ENCODE assay signal across 17 cellular contexts in genomic region chr4:153934689-153935017, GRCh38.
DNase-seq lines count a peak whose midpoint lies in the region; ATAC-seq and TF ChIP-seq lines count a peak whose summit lies in the region.
"Had no signal": no experiment of that assay in that cellular context is flagged by ENCODE, and none has a peak within 500 bp of the region (broad histone marks: within the 10 kb centered on the region; RNA-seq: fewer than 3 reads in every experiment).

No MANE protein-coding gene starts in this region.

- no peaks in the 10 kb centered on the region for H4K20me1 ChIP-seq in Karpas-422 (ENCODE audit: insufficient read depth, low read depth, low read length)
- H4K20me1 ChIP-seq in mammary epithelial cell (ENCODE audit: insufficient read depth, low read length), result no peaks in the 10 kb centered on the region

- H3K36me3 ChIP-seq in Karpas-422 (ENCODE audit: insufficient read depth, low read length) (no peaks in the 10 kb centered on the region), mammary epithelial cell (ENCODE audit: insufficient read depth, low read length) (no peaks in the 10 kb centered on the region), mucosa of rectum (ENCODE audit: control insufficient read depth in 2 of 2, insufficient read depth in 2 of 2, low read length in 2 of 2) (no peaks in the 10 kb centered on the region), testis (ENCODE audit: low read depth, missing control alignments) (no peaks in the 10 kb centered on the region)
- H3K36me3 ChIP-seq: heart right ventricle had no signal

- no peak overlapping the region for H3K4me3 ChIP-seq in Karpas-422 (ENCODE audit: low read length)
- no peak overlapping the region for H3K4me3 ChIP-seq in mammary epithelial cell (replicated peaks in 1 of 3; ENCODE audit: insufficient read depth in 1 of 3, low read depth in 2 of 3, low read length in 3 of 3)
- H3K4me3 ChIP-seq in mucosa of rectum (ENCODE audit: low read length in 2 of 2), result no peak overlapping the region
- no peak overlapping the region for H3K4me3 ChIP-seq in testis
- H3K4me3 ChIP-seq: heart right ventricle had no signal

- H3K79me2 ChIP-seq in Karpas-422 (ENCODE audit: low read length) (no peaks in the 10 kb centered on the region), mammary epithelial cell (ENCODE audit: insufficient read depth, low read length) (no peaks in the 10 kb centered on the region)

- H3K9me3 ChIP-seq in Karpas-422 (ENCODE audit: low read length) (no peaks in the 10 kb centered on the region), mammary epithelial cell (replicated peaks; ENCODE audit: insufficient read depth, low read length) (no peaks in the 10 kb centered on the region), mucosa of rectum (ENCODE audit: control insufficient read depth in 2 of 2, low read length in 2 of 2) (no peaks in the 10 kb centered on the region), testis (no peaks in the 10 kb centered on the region)
- H3K9me3 ChIP-seq: heart right ventricle had no signal

- BruUV-seq in mammary epithelial cell (replicated peaks; lab: Mats Ljungman, UMichigan), result no TSS peak

- no peak for DNase-seq in Karpas-422
- DNase-seq in mammary epithelial cell, result no peak
- no peak for DNase-seq in testis
- DNase-seq in posterior vena cava (ENCODE audit: low spot score), result no peak
- DNase-seq: activated CD4-positive, alpha-beta T cell treated with anti-CD3 and anti-CD28 coated beads for 4 hours; central memory CD4-positive, alpha-beta T cell; heart right ventricle; NCI-H187; NCI-H526 treated with DMSO at 0.1 percent for 48 hours; small intestine; stimulated activated naive CD8-positive, alpha-beta T cell treated with anti-CD3 and anti-CD28 coated beads, Interleukin-15, Interleukin-2, amounts not matched to agents 100 U/mL and 50 U/mL, for 24 hours; T-helper 9 cell had no signal

- intact Hi-C loops in mammary epithelial cell (cut with micrococcal nuclease), result no loop called here
- intact Hi-C loops in testis (cut with DNase I; ENCODE audit: low total_unique reads), result no loop called here
- intact Hi-C loops in posterior vena cava (cut with DNase I), result no loop called here

- H3K9me2 ChIP-seq in Karpas-422 (replicated peaks; ENCODE audit: insufficient read depth, low read length), result no peaks in the 10 kb centered on the region

- TF ChIP-seq CTCF in mammary epithelial cell (conservative IDR thresholded peaks at IDR 0.05 in 1 of 2, IDR thresholded peaks at IDR 0.05 in 1 of 2; ENCODE audit: extremely low read depth in 1 of 2, insufficient read depth in 1 of 2, low read depth in 1 of 2, low read length in 2 of 2), result no peak
- TF ChIP-seq CTCF in testis (IDR thresholded peaks at IDR 0.05), result no peak

- dilution Hi-C loops in mammary epithelial cell (cut with HindIII; ENCODE audit: low sequenced_read_pairs), result no loop called here

- WGBS in mammary epithelial cell (ENCODE audit: low coverage, missing lambda C conversion rate), result 73% methylated on average over 3 of the region's 3 CpGs
- WGBS in testis, 2 donors, result 61 to 78% methylated on average over 3 of the region's 3 CpGs

- in situ Hi-C loops in mammary epithelial cell (cut with MboI; ENCODE audit: low sequenced_read_pairs in 2 of 2), result no loop called here

- H2AFZ ChIP-seq in Karpas-422 (ENCODE audit: low read length), result peak overlapping the region; percentile 13; the same call in 1 of the 2 replicates
- H2AFZ ChIP-seq in mammary epithelial cell (ENCODE audit: low read depth, low read length), result peak overlapping the region; percentile 48

- ATAC-seq in HG03025 (IDR thresholded peaks at IDR 0.05; ENCODE audit: low FRiP score, unreplicated experiment) (no peak), esophagus mucosa (no peak)
- ATAC-seq: natural killer cell treated with Interleukin-12 subunit alpha and Interleukin-12 subunit beta and Interleukin-15 and Interleukin-18, amount 100 ng/mL, for 72 hours; stimulated activated naive CD8-positive, alpha-beta T cell treated with anti-CD3 and anti-CD28 coated beads, Interleukin-15, Interleukin-2, amounts not matched to agents 100 U/mL and 50 U/mL, for 24 hours had no signal

- H3K27ac ChIP-seq in Karpas-422 (ENCODE audit: low read length) (no peak overlapping the region), mammary epithelial cell (ENCODE audit: insufficient read depth, low read depth, low read length) (no peak overlapping the region), mucosa of rectum (ENCODE audit: low read depth in 2 of 2, low read length in 2 of 2) (peak overlapping the region; percentile 28 to 54), testis (peak overlapping the region; percentile 31 to 84)
- H3K27ac ChIP-seq: C4-2B had no signal

- H3K4me1 ChIP-seq in Karpas-422 (ENCODE audit: low read length) (peaks cover 7% of the 10 kb centered on the region), mammary epithelial cell (ENCODE audit: insufficient read depth, low read length) (peaks cover 3% of the 10 kb centered on the region), mucosa of rectum (ENCODE audit: control insufficient read depth in 2 of 2, insufficient read depth in 2 of 2, low read length in 2 of 2) (no peaks in the 10 kb centered on the region), testis (peaks cover 18% of the 10 kb centered on the region)
- H3K4me1 ChIP-seq: heart right ventricle had no signal

- H3K27me3 ChIP-seq in Karpas-422 (ENCODE audit: low read length), result no peaks in the 10 kb centered on the region
- peaks cover 2% of the 10 kb centered on the region for H3K27me3 ChIP-seq in mammary epithelial cell (ENCODE audit: insufficient read depth, low read length)
- H3K27me3 ChIP-seq in mucosa of rectum (ENCODE audit: control insufficient read depth in 2 of 2, insufficient read depth in 2 of 2, low read length in 2 of 2), result no peaks in the 10 kb centered on the region
- H3K27me3 ChIP-seq in testis, result no peaks in the 10 kb centered on the region

- CTCF ChIA-PET in mammary epithelial cell (lab: Charles Lee; ENCODE audit: low non-redundant PET), result no interaction called here

- peak overlapping the region; percentile 4 for H3K4me2 ChIP-seq in Karpas-422 (ENCODE audit: low read depth, low read length, poor library complexity, severe bottlenecking)
- no peak overlapping the region for H3K4me2 ChIP-seq in mammary epithelial cell (ENCODE audit: insufficient read depth, low read depth, low read length)

- no peak for TF ChIP-seq POLR2A in testis (IDR thresholded peaks at IDR 0.05)

- H3K9ac ChIP-seq in Karpas-422 (ENCODE audit: low read length) (no peak overlapping the region), mammary epithelial cell (ENCODE audit: insufficient read depth, low read length) (no peak overlapping the region), mucosa of rectum (ENCODE audit: low read depth in 1 of 2, low read length in 2 of 2) (no peak overlapping the region)

Comparison
In these comparisons a context has a peak if more than half of its experiments do, and no peak if none do; other contexts are left out.
1. H3K27ac ChIP-seq: peak in mucosa of rectum (2 of 2) and testis (2 of 2); none in Karpas-422 (single experiment) and mammary epithelial cell (single experiment).